Comparison of ENCODE assay signal across 1 cellular context in genomic region chr15:96462768-96463167, GRCh38.
TF ChIP-seq lines count a peak whose summit lies in the region.

No MANE protein-coding gene starts in this region.

TF ChIP-seq in SK-N-SH, 30 proteins besides CTCF, POLR2A, EP300 and RAD21 (continued from another document):
- TF ChIP-seq MXI1 (IDR thresholded peaks at IDR 0.05; ENCODE audit: low read depth, low read length): no peak
- TF ChIP-seq EZH2phosphoT487 (IDR thresholded peaks at IDR 0.05; ENCODE audit: borderline replicate concordance, low read depth): no peak
- TF ChIP-seq MEF2A (IDR thresholded peaks at IDR 0.05; ENCODE audit: borderline replicate concordance, low read depth): no peak
